ENCODE assay signal across 8 cellular contexts in genomic region chr9:131731237-131731995, GRCh38. TPM values are rescaled to one million over a fixed set of nuclear protein-coding genes. Genes with fewer than 3 reads are reported as not detected.
DNase-seq lines count a peak whose midpoint lies in the region; ATAC-seq, FAIRE-seq and TF ChIP-seq lines count a peak whose summit lies in the region.

No MANE protein-coding gene starts in this region.

- in situ Hi-C loops in gastrocnemius medialis (cut with MboI; ENCODE audit: low sequenced_read_pairs in 4 of 4), result loop anchor here (10.0 to 25.0 kb wide), 2 partner anchors 77 to 369 kb away; no protein-coding TSS in a partner anchor

- peaks cover 89 to 91% of the 10 kb centered on the region in 2 donors for H3K4me1 ChIP-seq in gastrocnemius medialis

- intact Hi-C loops in gastrocnemius medialis (cut with DNase I; ENCODE audit: low total_unique reads), result loop anchor here (10.0 kb wide), 1 partner anchor 337 kb away; the partner anchor contains the start of gene PRRC2B

- no peak for TF ChIP-seq CTCF in RWPE1 (conservative IDR thresholded peaks at IDR 0.05; ENCODE audit: low read depth)
- no peak for TF ChIP-seq CTCF in gastrocnemius medialis (IDR thresholded peaks at IDR 0.05 in 4 of 5, conservative IDR thresholded peaks at IDR 0.05 in 1 of 5)

- H3K9me3 ChIP-seq in gastrocnemius medialis, result no peaks in the 10 kb centered on the region

- no peaks in the 10 kb centered on the region for H3K27me3 ChIP-seq in gastrocnemius medialis

- TF ChIP-seq POLR2A in gastrocnemius medialis (IDR thresholded peaks at IDR 0.05), result no peak

- CTCF ChIA-PET in RWPE1 (lab: Yijun Ruan, JAX), result interaction anchor here (0.6 to 1.4 kb wide), 2 partner anchors 9 to 52 kb away, joined by 3 to 5 read pairs; no protein-coding TSS in a partner anchor

- ATAC-seq in gastrocnemius medialis, result no peak
- ATAC-seq in HG03342 (IDR thresholded peaks at IDR 0.05; ENCODE audit: unreplicated experiment), result no peak
- no peak for ATAC-seq in GM19395 (IDR thresholded peaks at IDR 0.05; ENCODE audit: unreplicated experiment)

- POLR2A ChIA-PET in RWPE1 (lab: Yijun Ruan, JAX; ENCODE audit: low non-redundant PET), result no interaction called here

- H3K27ac ChIP-seq in RWPE1 (peak overlapping the region; percentile 92), epithelial cell of prostate (peak overlapping the region; percentile 79), gastrocnemius medialis (peak overlapping the region; percentile 80 to 90 (median 88))

- H3K4me3 ChIP-seq in gastrocnemius medialis, result peak overlapping the region in 2 of 4 donors; percentile 7 to 24

- no peaks in the 10 kb centered on the region for H3K36me3 ChIP-seq in gastrocnemius medialis

- no peak for DNase-seq in GM18507 (ENCODE audit: extremely low spot score, insufficient read length, low read depth)
- peak; percentile 57 for DNase-seq in RWPE1 (ENCODE audit: low spot score)
- no peak for DNase-seq in epithelial cell of prostate (ENCODE audit: low read depth, low spot score)
- DNase-seq in gastrocnemius medialis, result no peak
- no peak for DNase-seq in dermis blood vessel endothelial cell
- no peak for DNase-seq in GF-D8 (lab: John Stamatoyannopoulos, UW)

- peak; percentile 24 for FAIRE-seq in GM18507 (lab: Jason Lieb, UNC)

RNA-seq across cellular contexts. Expression of gene RAPGEF1, which starts 8.5 kb away (rescaled TPM):
- 100 to 1,000 TPM; 123 to 296 (median 217) TPM for total RNA-seq in gastrocnemius medialis
- total RNA-seq in dermis blood vessel endothelial cell, result 56.2 and 69.3 TPM in 2 replicates
